10 cellular contexts compared by ENCODE assay signal in the genomic region with DNA sequence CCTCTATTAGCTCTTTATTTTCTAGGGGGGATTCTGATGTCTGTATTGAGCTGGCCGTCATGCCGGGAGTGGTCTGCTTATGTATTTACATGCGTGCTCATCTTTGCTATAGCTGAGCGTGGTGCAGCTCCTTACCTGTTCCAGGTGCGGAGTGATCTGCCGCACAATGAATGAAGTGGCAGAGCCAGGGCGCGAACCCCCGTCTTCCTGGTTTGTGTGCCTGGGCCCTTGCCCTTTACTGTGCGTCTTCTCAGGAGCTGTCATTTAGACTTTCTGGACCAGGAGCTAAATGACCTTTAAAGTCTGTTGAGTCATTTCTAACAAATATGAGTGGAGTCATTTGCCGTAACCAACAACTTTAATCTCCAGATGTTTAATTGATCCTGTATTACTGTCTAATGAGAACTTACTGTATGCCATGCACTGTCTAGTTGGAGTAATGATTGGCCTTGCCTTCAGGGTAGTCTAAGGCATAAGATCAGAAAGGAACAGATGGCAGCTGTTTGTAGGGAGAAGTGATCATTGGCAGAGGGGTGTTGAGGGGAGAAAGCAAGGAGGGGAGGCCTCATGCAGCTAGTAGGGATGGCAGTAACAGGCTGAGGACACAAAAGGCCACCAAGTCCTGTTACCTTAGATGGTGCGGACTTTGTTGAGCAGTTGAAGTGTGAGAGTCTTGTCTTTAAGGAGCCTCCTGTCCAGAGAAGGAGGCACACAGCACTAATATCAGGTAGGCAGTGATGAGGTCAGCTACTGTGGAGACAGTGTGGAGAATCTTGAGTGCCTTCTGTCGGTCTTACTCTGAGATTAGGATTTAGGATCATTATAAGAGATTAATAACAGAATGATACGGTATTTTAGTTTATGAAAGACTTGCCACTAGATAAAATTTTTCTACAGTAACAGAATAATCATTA. TPM values are rescaled to one million over a fixed set of nuclear protein-coding genes. Genes with fewer than 3 reads are reported as not detected.
DNase-seq lines count a peak whose midpoint lies in the region; ATAC-seq, FAIRE-seq and TF ChIP-seq lines count a peak whose summit lies in the region.
"Had no signal": no experiment of that assay in that cellular context is flagged by ENCODE, and none has a peak within 500 bp of the region (broad histone marks: within the 10 kb centered on the region; RNA-seq: fewer than 3 reads in every experiment).

No MANE protein-coding gene starts in this region.

- no peaks in the 10 kb centered on the region for H3K27me3 ChIP-seq in right lobe of liver
- no peaks in the 10 kb centered on the region for H3K27me3 ChIP-seq in uterus

- no peaks in the 10 kb centered on the region; the same call in 1 of the 2 replicates for H3K36me3 Mint-ChIP-seq in WTC11

- peak overlapping the region; percentile 22; the same call in 2 of the 3 replicates for H3K4me2 ChIP-seq in A549

- H3K4me3 ChIP-seq in A549 = no peak overlapping the region
- H3K4me3 ChIP-seq in right lobe of liver = no peak overlapping the region
- H3K4me3 ChIP-seq in uterus = no peak overlapping the region

- H3K9me3 Mint-ChIP-seq in WTC11 = no peaks in the 10 kb centered on the region
- H3K9me3 Mint-ChIP-seq: activated CD4-positive, alpha-beta T cell treated with anti-CD3 and anti-CD28 coated beads, Interleukin-2, amount 10 ng/mL, durations not matched to agents 24 days and 14 days had no signal

- intact Hi-C loops in right lobe of liver (cut with DNase I) (loop anchor here (10.0 kb wide), 1 partner anchor 211 kb away; no protein-coding TSS in a partner anchor), head of caudate nucleus (cut with DNase I) (loop anchor here (2.0 to 5.0 kb wide), 2 partner anchors 199 to 217 kb away; no protein-coding TSS in a partner anchor), uterus (cut with DNase I; ENCODE audit: low total_unique reads) (loop anchor here (5.0 kb wide), 1 partner anchor 199 kb away; no protein-coding TSS in a partner anchor)

- TF ChIP-seq POLR2A in A549 (IDR thresholded peaks at IDR 0.05; ENCODE audit: low read length) (no peak), right lobe of liver (IDR thresholded peaks at IDR 0.05) (no peak), uterus (IDR thresholded peaks at IDR 0.05) (no peak)

- 0 out of 6 replicates have a peak overlapping the region, but pooled peaks of 1 of the 2 experiments have one; percentile 9 for H3K27ac ChIP-seq in A549
- H3K27ac ChIP-seq in right lobe of liver = peak overlapping the region in 2 of 3 donors; percentile 1 to 11
- peak overlapping the region in 1 of 2 donors; percentile 19 for H3K27ac ChIP-seq in uterus
- H3K27ac ChIP-seq: thoracic aorta had no signal

- TF ChIP-seq EP300 in A549 (IDR thresholded peaks at IDR 0.05) = no peak

- FAIRE-seq in A549 (lab: Jason Lieb, UNC) = no peak

- peaks cover 47% of the 10 kb centered on the region for H3K4me1 Mint-ChIP-seq in WTC11

- no peak overlapping the region for H3K4me3 Mint-ChIP-seq in WTC11

- 88% methylated on average over 14 of the region's 14 CpGs for WGBS in A549 (ENCODE audit: missing lambda C conversion rate)
- 71% methylated on average over 8 of the region's 14 CpGs for WGBS in right lobe of liver (ENCODE audit: insufficient coverage, low coverage, low lambda C conversion rate, missing lambda C conversion rate)

- H3K27ac Mint-ChIP-seq in WTC11 = peak overlapping the region; percentile 35
- H3K27ac Mint-ChIP-seq: activated CD4-positive, alpha-beta T cell treated with anti-CD3 and anti-CD28 coated beads, Interleukin-2, amount 10 ng/mL, durations not matched to agents 24 days and 14 days had no signal

- H3K9me3 ChIP-seq in A549 (no peaks in the 10 kb centered on the region), right lobe of liver (no peaks in the 10 kb centered on the region), uterus (no peaks in the 10 kb centered on the region)
- H3K9me3 ChIP-seq: thoracic aorta had no signal

- H3K36me3 ChIP-seq in right lobe of liver = no peaks in the 10 kb centered on the region
- no peaks in the 10 kb centered on the region for H3K36me3 ChIP-seq in uterus

- POLR2A ChIA-PET in A549 (lab: Yijun Ruan, JAX) = interaction anchor here (0.7 to 1.1 kb wide), 2 partner anchors 139 to 217 kb away, joined by 3 read pairs; no protein-coding TSS in a partner anchor
- POLR2A ChIA-PET in WTC11 (lab: Charles Lee) = interaction anchor here (0.5 to 0.6 kb wide), 2 partner anchors 9 to 42 kb away, joined by 3 to 4 read pairs; no protein-coding TSS in a partner anchor

- ATAC-seq in A549 = peak; percentile 71 to 77
- peak; percentile 9; the same call in 1 of the 2 replicates for ATAC-seq in WTC11
- ATAC-seq in right lobe of liver = no peak

- CTCF ChIA-PET in A549 (lab: Yijun Ruan, JAX) = interaction anchor here (0.6 to 18.3 kb wide), 56 partner anchors 12 to 794 kb away, joined by 3 to 452 read pairs (median 6); partner anchors contain the start of gene CRISPLD2
- CTCF ChIA-PET in WTC11 (lab: Charles Lee) = interaction anchor here (0.6 to 4.2 kb wide), 22 partner anchors 12 to 229 kb away, joined by 3 to 46 read pairs (median 4); partner anchors contain the start of gene CRISPLD2

- no peaks in the 10 kb centered on the region for H3K27me3 Mint-ChIP-seq in WTC11 (ENCODE audit: low read depth)
- H3K27me3 Mint-ChIP-seq: activated CD4-positive, alpha-beta T cell treated with anti-CD3 and anti-CD28 coated beads, Interleukin-2, amount 10 ng/mL, durations not matched to agents 24 days and 14 days had no signal

- in situ Hi-C loops in G401 (cut with HindIII; ENCODE audit: low sequenced_read_pairs) = no loop called here

- H3K4me1 ChIP-seq in A549 = peaks cover 25% of the 10 kb centered on the region
- H3K4me1 ChIP-seq in right lobe of liver = peaks cover 0 to 8% (median 5%) of the 10 kb centered on the region in 4 donors
- H3K4me1 ChIP-seq in uterus = no peaks in the 10 kb centered on the region

- no peak for TF ChIP-seq CTCF in A549 (IDR thresholded peaks at IDR 0.05)
- TF ChIP-seq CTCF in GM10266 (IDR thresholded peaks at IDR 0.05; ENCODE audit: control insufficient read depth, insufficient read depth, low read depth, missing control alignments) = peak; percentile 3
- TF ChIP-seq CTCF in WTC11 (IDR thresholded peaks at IDR 0.05) = no peak
- TF ChIP-seq CTCF in right lobe of liver (IDR thresholded peaks at IDR 0.05) = no peak
- TF ChIP-seq CTCF in uterus (IDR thresholded peaks at IDR 0.05) = no peak

- no peak for TF ChIP-seq RAD21 in A549 (conservative IDR thresholded peaks at IDR 0.05 in 1 of 2, IDR thresholded peaks at IDR 0.05 in 1 of 2)

- DNase-seq in A549 (ENCODE audit: low read depth in 1 of 2, low spot score in 1 of 2) (no peak), GM10266 (ENCODE audit: extremely low spot score) (no peak), WTC11 (ENCODE audit: low spot score) (no peak), right lobe of liver (no peak), head of caudate nucleus (no peak), G401 (ENCODE audit: low spot score) (no peak), NCI-H2196 (lab: John Stamatoyannopoulos, UW; ENCODE audit: unreplicated experiment) (no peak), uterus (no peak)

TF ChIP-seq in A549, 52 proteins besides CTCF, POLR2A, EP300 and RAD21:
- TF ChIP-seq PHF8 (IDR thresholded peaks at IDR 0.05; ENCODE audit: borderline replicate concordance, low read depth) = no peak
- TF ChIP-seq HDAC2 (IDR thresholded peaks at IDR 0.05) = no peak

TF ChIP-seq in WTC11, 78 proteins besides CTCF, POLR2A, EP300 and RAD21 (continues in another document):
- TF ChIP-seq ATF1 (CRISPR knock-in tag; IDR thresholded peaks at IDR 0.05) (no peak), SMAD3 (CRISPR knock-in tag; IDR thresholded peaks at IDR 0.05; ENCODE audit: borderline replicate concordance) (no peak), HMGA2 (CRISPR knock-in tag; IDR thresholded peaks at IDR 0.05) (no peak), CREM (CRISPR knock-in tag; IDR thresholded peaks at IDR 0.05) (no peak), GTF2I (CRISPR knock-in tag; conservative IDR thresholded peaks at IDR 0.05) (no peak), ZNF317 (CRISPR knock-in tag; IDR thresholded peaks at IDR 0.05; ENCODE audit: borderline replicate concordance, low read depth) (no peak), USF1 (CRISPR knock-in tag; IDR thresholded peaks at IDR 0.05) (no peak), FOXP1 (CRISPR knock-in tag; IDR thresholded peaks at IDR 0.05; ENCODE audit: borderline replicate concordance) (no peak)
- TF ChIP-seq, protein P1, sequence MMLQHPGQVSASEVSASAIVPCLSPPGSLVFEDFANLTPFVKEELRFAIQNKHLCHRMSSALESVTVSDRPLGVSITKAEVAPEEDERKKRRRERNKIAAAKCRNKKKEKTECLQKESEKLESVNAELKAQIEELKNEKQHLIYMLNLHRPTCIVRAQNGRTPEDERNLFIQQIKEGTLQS (CRISPR knock-in tag; conservative IDR thresholded peaks at IDR 0.05) = no peak

RNA-seq across cellular contexts. Expression of gene USP10, which starts 53.9 kb away (rescaled TPM):
- polyA plus RNA-seq in A549 (2011; rRNA removed) = 93.5 and 144 TPM in 2 replicates
- polyA plus RNA-seq in A549 (2012; cell fraction: cytosol; rRNA removed) = 90.7 and 101 TPM in 2 replicates
- polyA plus RNA-seq in A549 (2012; cell fraction: nucleus; rRNA removed) = 156 and 209 TPM in 2 replicates
- 60.6 to 64.2 TPM (median 61.5 TPM) in 3 replicates for polyA plus RNA-seq in A549 (2017; fragmentation: RNase III; extraction: RNeasy Plus Mini Kit Qiagen cat#74134 plus additional on column Dnase treatment)
- polyA minus RNA-seq in A549 (2011; rRNA and poly(A)+ RNA removed) = 241 and 307 TPM in 2 replicates
- total RNA-seq in WTC11 (2021) = 138 to 152 TPM (median 139 TPM) in 3 replicates
- 10 to 100 TPM; 41.5 to 53.2 (median 44.6) TPM for total RNA-seq in right lobe of liver
- total RNA-seq in G401 (2014; rRNA removed; shearing (Covaris generic)) = 54.2 and 82.0 TPM in 2 replicates
- 10 to 100 TPM; 12.6 to 83.3 (median 44.2) TPM for total RNA-seq in uterus

Comparison
In these comparisons a context has a peak if more than half of its experiments do, and no peak if none do; other contexts are left out.
1. ATAC-seq: peak in A549 (2 of 2) and WTC11 (single experiment); none in right lobe of liver (0 of 4).